In the genomic region with DNA sequence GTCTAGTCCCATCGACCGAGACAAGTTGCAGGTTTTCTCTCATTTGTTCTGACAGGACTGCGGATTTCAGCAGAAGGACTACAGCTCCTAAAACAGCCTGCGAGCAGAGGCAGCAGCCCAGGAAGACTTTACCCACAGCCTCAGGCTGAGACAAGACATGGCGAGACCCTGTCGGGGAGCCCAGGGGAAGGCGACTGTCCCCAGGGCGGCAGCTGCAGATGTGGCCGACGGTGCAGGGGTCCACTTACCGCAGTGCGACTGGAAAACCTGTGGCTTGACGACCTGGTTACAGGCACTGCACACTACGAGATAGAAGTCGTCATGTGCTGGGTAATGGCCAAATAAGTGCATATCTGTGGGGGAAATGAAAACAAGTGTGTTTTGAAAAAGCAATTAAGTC, we compare ENCODE assay signal across 13 cellular contexts.
"Had no signal": no experiment of that assay in that cellular context is flagged by ENCODE, and none has a peak within 500 bp of the region (broad histone marks: within the 10 kb centered on the region; RNA-seq: fewer than 3 reads in every experiment).

No MANE protein-coding gene starts in this region.

- H3K27ac Mint-ChIP-seq: dendritic cell treated with granulocyte-macrophage colony-stimulating factor and Interleukin-4, amounts not matched to agents 40 ng/mL and 50 ng/mL, for 4 days; naive thymus-derived CD4-positive, alpha-beta T cell had no signal

- ATAC-seq: foreskin keratinocyte; naive thymus-derived CD4-positive, alpha-beta T cell had no signal

- H3K36me3 ChIP-seq: thyroid gland, uterus had no signal

- H3K27me3 Mint-ChIP-seq: dendritic cell treated with granulocyte-macrophage colony-stimulating factor and Interleukin-4, amounts not matched to agents 40 ng/mL and 50 ng/mL, for 4 days had no signal

- H3K9me3 Mint-ChIP-seq: dendritic cell treated with granulocyte-macrophage colony-stimulating factor and Interleukin-4, amounts not matched to agents 40 ng/mL and 50 ng/mL, for 4 days; neural crest cell had no signal

- H3K4me3 ChIP-seq: sigmoid colon, skin epidermis, suprapubic skin, thyroid gland, upper lobe of left lung, uterus had no signal

- FAIRE-seq: endothelial cell of umbilical vein had no signal

- H3K4me3 Mint-ChIP-seq: dendritic cell treated with granulocyte-macrophage colony-stimulating factor and Interleukin-4, amounts not matched to agents 40 ng/mL and 50 ng/mL, for 4 days; naive thymus-derived CD4-positive, alpha-beta T cell; neural crest cell had no signal

- H3K27me3 ChIP-seq: foreskin keratinocyte, sigmoid colon, suprapubic skin, thyroid gland, upper lobe of left lung, uterus had no signal

- DNase-seq: foreskin keratinocyte; naive thymus-derived CD4-positive, alpha-beta T cell; sigmoid colon; stimulated activated CD4-positive, alpha-beta T cell treated with anti-CD3 and anti-CD28 coated beads, Interleukin-12 subunit alpha, Interleukin-12 subunit beta, amount 100 ng/mL, for 4 hours; stimulated activated naive CD4-positive, alpha-beta T cell; thyroid gland; upper lobe of left lung; uterus had no signal

- H3K9me3 ChIP-seq: sigmoid colon, suprapubic skin, thyroid gland, upper lobe of left lung, uterus had no signal

- H3K4me1 ChIP-seq: thyroid gland, upper lobe of left lung, uterus had no signal

- H3K27ac ChIP-seq: sigmoid colon, skin epidermis, suprapubic skin, thyroid gland, upper lobe of left lung, uterus had no signal
